ENCODE assay signal across 8 cellular contexts in the genomic region with DNA sequence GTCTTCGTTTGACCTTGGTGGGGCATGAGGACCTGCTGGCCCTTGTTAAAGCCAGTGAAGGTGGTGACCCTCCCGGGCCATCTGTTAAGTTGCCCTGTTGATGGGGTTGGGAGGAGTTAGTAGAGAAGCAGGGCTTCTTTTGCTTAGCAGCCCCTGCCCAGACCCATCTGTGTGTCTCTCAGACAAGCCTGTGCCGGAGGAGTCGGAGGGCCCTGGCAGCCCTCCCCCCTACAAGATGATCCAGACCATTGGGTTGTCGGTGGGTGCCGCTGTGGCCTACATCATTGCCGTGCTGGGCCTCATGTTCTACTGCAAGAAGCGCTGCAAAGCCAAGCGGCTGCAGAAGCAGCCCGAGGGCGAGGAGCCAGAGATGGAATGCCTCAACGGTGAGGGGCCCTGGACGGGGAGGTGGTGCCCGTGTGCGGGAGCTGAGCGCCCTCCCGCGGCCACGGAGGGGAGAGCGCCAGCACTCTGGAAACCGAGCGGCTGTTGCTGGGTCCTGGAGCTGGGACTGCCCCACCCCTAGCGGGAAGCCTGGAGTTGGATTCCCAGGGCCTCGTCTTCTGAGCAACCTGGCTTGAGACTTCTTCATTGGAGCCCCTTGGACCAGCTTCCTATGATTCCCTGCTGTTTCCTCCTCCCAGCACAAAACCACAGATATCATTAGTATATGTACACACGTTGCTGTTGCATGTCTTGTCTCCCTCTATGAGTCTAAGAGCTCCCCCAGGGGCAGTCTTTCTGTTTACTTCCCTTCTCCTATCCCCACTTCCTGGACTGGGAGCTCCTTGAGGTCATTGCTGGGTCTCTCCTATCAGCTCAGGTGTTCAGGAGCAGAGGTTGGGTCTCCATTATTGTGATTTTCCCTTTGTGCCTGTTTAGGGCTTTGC. TPM values are rescaled to one million over a fixed set of nuclear protein-coding genes. Genes with fewer than 3 reads are reported as not detected.
DNase-seq lines count a peak whose midpoint lies in the region; ATAC-seq and TF ChIP-seq lines count a peak whose summit lies in the region.

No MANE protein-coding gene starts in this region.

- TF ChIP-seq CTCF in AG10803 (conservative IDR thresholded peaks at IDR 0.05; ENCODE audit: low read length) (peak; percentile 85), osteoblast (IDR thresholded peaks at IDR 0.05; ENCODE audit: extremely low read depth, low read depth, low read length) (peak; percentile 93), suprapubic skin (IDR thresholded peaks at IDR 0.05) (peak; percentile 94 to 96)

- TF ChIP-seq POLR2A in suprapubic skin (IDR thresholded peaks at IDR 0.05), result no peak

- WGBS in suprapubic skin, result under 1% methylated on average over 19 of the region's 25 CpGs

- H3K36me3 ChIP-seq in SJSA1, result peaks cover 30% of the 10 kb centered on the region
- H3K36me3 ChIP-seq in osteoblast (ENCODE audit: insufficient read depth, low read length), result peaks cover 40% of the 10 kb centered on the region
- peaks cover 21% of the 10 kb centered on the region for H3K36me3 ChIP-seq in suprapubic skin

- peak overlapping the region; percentile 76 for H2AFZ ChIP-seq in osteoblast (ENCODE audit: low read length)

- no peak overlapping the region for H3K27ac Mint-ChIP-seq in activated naive CD4-positive, alpha-beta T cell treated with anti-CD3 and anti-CD28 coated beads for 36 hours

- intact Hi-C loops in activated naive CD4-positive, alpha-beta T cell treated with anti-CD3 and anti-CD28 coated beads for 36 hours (cut with micrococcal nuclease), result loop anchor here (1.0 to 2.0 kb wide), 6 partner anchors 73 to 242 kb away; no protein-coding TSS in a partner anchor

- H3K4me3 Mint-ChIP-seq in activated naive CD4-positive, alpha-beta T cell treated with anti-CD3 and anti-CD28 coated beads for 36 hours, result no peak overlapping the region

- H4K20me1 ChIP-seq in osteoblast (ENCODE audit: insufficient read depth, low read length), result no peaks in the 10 kb centered on the region

- no peak for TF ChIP-seq EP300 in suprapubic skin (IDR thresholded peaks at IDR 0.05)

- ATAC-seq in GM19438 (IDR thresholded peaks at IDR 0.05; ENCODE audit: low read depth, unreplicated experiment), result peak; percentile 90

- H3K4me1 ChIP-seq in SJSA1 (replicated peaks) (peaks cover 11% of the 10 kb centered on the region), osteoblast (ENCODE audit: insufficient read depth, low read length) (peaks cover 6% of the 10 kb centered on the region), suprapubic skin (peaks cover 9% of the 10 kb centered on the region)

- no peak overlapping the region for H3K27ac ChIP-seq in SJSA1
- peak overlapping the region; percentile 6 for H3K27ac ChIP-seq in osteoblast (ENCODE audit: low read depth, low read length)
- H3K27ac ChIP-seq in suprapubic skin, result no peak overlapping the region

- peak; percentile 89 for DNase-seq in AG10803 (ENCODE audit: low read depth)
- peak; percentile 89 for DNase-seq in M059J (ENCODE audit: low read depth)
- peak; percentile 88 to 94 for DNase-seq in SJSA1 (ENCODE audit: low read depth in 1 of 2, low spot score in 2 of 2)
- peak; percentile 83 for DNase-seq in activated naive CD4-positive, alpha-beta T cell treated with anti-CD3 and anti-CD28 coated beads for 36 hours
- peak; percentile 77 for DNase-seq in globus pallidus (ENCODE audit: low spot score)
- peak; percentile 98 for DNase-seq in osteoblast (ENCODE audit: insufficient read length, low spot score, missing footprints)
- DNase-seq in suprapubic skin (ENCODE audit: low spot score in 2 of 2), result peak; percentile 89 to 91

- H3K36me3 Mint-ChIP-seq in activated naive CD4-positive, alpha-beta T cell treated with anti-CD3 and anti-CD28 coated beads for 36 hours (ENCODE audit: low read depth), result no peaks in the 10 kb centered on the region

- H3K4me3 ChIP-seq in AG10803 (ENCODE audit: low read length) (no peak overlapping the region), SJSA1 (no peak overlapping the region), osteoblast (ENCODE audit: insufficient read depth, low read length) (no peak overlapping the region), suprapubic skin (no peak overlapping the region)

- H3K4me2 ChIP-seq in osteoblast (ENCODE audit: insufficient read depth, low read length), result no peak overlapping the region

- CTCF ChIA-PET in activated naive CD4-positive, alpha-beta T cell treated with anti-CD3 and anti-CD28 coated beads for 36 hours (lab: Charles Lee), result interaction anchor here (0.6 to 2.5 kb wide), 58 partner anchors 9 to 534 kb away, joined by 3 to 25 read pairs (median 4); a partner anchor contains a TSS

- H3K27me3 ChIP-seq in SJSA1 (replicated peaks) (no peaks in the 10 kb centered on the region), osteoblast (ENCODE audit: insufficient read depth, low read length) (no peaks in the 10 kb centered on the region), suprapubic skin (no peaks in the 10 kb centered on the region)

- no peaks in the 10 kb centered on the region for H3K79me2 ChIP-seq in osteoblast (ENCODE audit: insufficient read depth, low read length)

- H3K4me1 Mint-ChIP-seq in activated naive CD4-positive, alpha-beta T cell treated with anti-CD3 and anti-CD28 coated beads for 36 hours (ENCODE audit: low read depth), result peaks cover 16% of the 10 kb centered on the region

- H3K27me3 Mint-ChIP-seq in activated naive CD4-positive, alpha-beta T cell treated with anti-CD3 and anti-CD28 coated beads for 36 hours (ENCODE audit: low read depth), result no peaks in the 10 kb centered on the region

- no peaks in the 10 kb centered on the region for H3K9me3 Mint-ChIP-seq in activated naive CD4-positive, alpha-beta T cell treated with anti-CD3 and anti-CD28 coated beads for 36 hours

- H3K9me3 ChIP-seq in SJSA1 (replicated peaks) (no peaks in the 10 kb centered on the region), osteoblast (ENCODE audit: low read depth, low read length) (no peaks in the 10 kb centered on the region), suprapubic skin (no peaks in the 10 kb centered on the region)

RNA-seq across cellular contexts. Expression of a gene that starts 27.6 kb away (rescaled TPM):
- 15.6 and 26.5 TPM in 2 replicates for total RNA-seq in M059J (2014; rRNA removed; shearing (Covaris generic))
- total RNA-seq in SJSA1 (2014; rRNA removed; shearing (Covaris generic)), result 37.8 and 47.8 TPM in 2 replicates
- 10 to 100 TPM; 27.8 to 28.2 TPM for total RNA-seq in activated naive CD4-positive, alpha-beta T cell treated with anti-CD3 and anti-CD28 coated beads for 36 hours
- 17.7 and 20.6 TPM in 2 replicates for total RNA-seq in osteoblast
- total RNA-seq in suprapubic skin, result 10 to 100 TPM; 19.6 to 33.2 (median 28.9) TPM

RNA-seq across cellular contexts. Expression of a gene that starts 38.5 kb away (rescaled TPM):
- total RNA-seq in M059J (2014; rRNA removed; shearing (Covaris generic)), result 14.1 and 21.9 TPM in 2 replicates
- 8.3 and 15.7 TPM in 2 replicates for total RNA-seq in SJSA1 (2014; rRNA removed; shearing (Covaris generic))
- 10 to 100 TPM; 43.1 to 49.3 TPM for total RNA-seq in activated naive CD4-positive, alpha-beta T cell treated with anti-CD3 and anti-CD28 coated beads for 36 hours
- total RNA-seq in osteoblast (34.4 and 34.5 TPM in 2 replicates), suprapubic skin (100 to 1,000 TPM in 2 of 4 donors, 10 to 100 TPM in 2; 51.8 to 130 (median 92.4) TPM)
